In genomic region chr7:21641546-21641945, GRCh38 we compare ENCODE assay signal across 30 cellular contexts.
"Had no signal": no experiment of that assay in that cellular context is flagged by ENCODE, and none has a peak within 500 bp of the region (broad histone marks: within the 10 kb centered on the region; RNA-seq: fewer than 3 reads in every experiment).

No MANE protein-coding gene starts in this region.

- H3K27me3 Mint-ChIP-seq: progenitor cell of endocrine pancreas had no signal

- H3K27me3 ChIP-seq: adrenal gland, ascending aorta, esophagus muscularis mucosa, neutrophil, upper lobe of left lung, vagina had no signal

- H3K36me3 ChIP-seq: adrenal gland, ascending aorta, heart right ventricle, lower lobe of right lung, neutrophil, thoracic aorta, upper lobe of left lung, vagina, WERI-Rb-1 had no signal

- H3K4me1 Mint-ChIP-seq: stimulated activated effector memory CD8-positive, alpha-beta T cell treated with anti-CD3 and anti-CD28 coated beads, Interleukin-12 subunit alpha, Interleukin-12 subunit beta, amount 100 ng/mL, for 72 hours; T-helper 17 cell had no signal

- DNase-seq: activated CD4-positive, alpha-beta T cell treated with anti-CD3 and anti-CD28 coated beads for 48 hours; activated CD4-positive, alpha-beta T cell treated with anti-CD3 and anti-CD28 coated beads, Interleukin-2, amount 50 U/mL, for 48 hours; activated CD8-positive, alpha-beta memory T cell treated with anti-CD3 and anti-CD28 coated beads for 24 hours; activated effector memory CD4-positive, alpha-beta T cell treated with Interleukin-2 at 50 U/mL for 16 hours; activated naive CD4-positive, alpha-beta T cell treated with Interleukin-2 at 50 U/mL for 16 hours; adrenal gland; central memory CD4-positive, alpha-beta T cell; heart right ventricle; lower lobe of right lung; mesenchymal stem cell; mucosa of descending colon; stimulated activated CD4-positive, alpha-beta T cell treated with anti-CD3 and anti-CD28 coated beads, Interleukin-4, amount 100 ng/mL, for 24 hours; T-helper 17 cell; T1000; upper lobe of left lung; WERI-Rb-1 had no signal

- H3K27ac Mint-ChIP-seq: activated naive CD8-positive, alpha-beta T cell; natural killer cell treated with Interleukin-12 subunit alpha and Interleukin-12 subunit beta and Interleukin-15 and Interleukin-18, amount 100 ng/mL, for 72 hours; progenitor cell of endocrine pancreas; stimulated activated effector memory CD8-positive, alpha-beta T cell treated with anti-CD3 and anti-CD28 coated beads, Interleukin-12 subunit alpha, Interleukin-12 subunit beta, amount 100 ng/mL, for 72 hours; stimulated activated naive CD8-positive, alpha-beta T cell treated with anti-CD3 and anti-CD28 coated beads, Interleukin-15, Interleukin-2, amounts not matched to agents 100 ng/mL and 50 ng/mL, for 24 hours; T-helper 17 cell had no signal

- H3K4me1 ChIP-seq: adrenal gland, ascending aorta, esophagus muscularis mucosa, heart right ventricle, lower lobe of right lung, upper lobe of left lung, vagina had no signal

- ATAC-seq: activated CD4-positive, CD25-positive, alpha-beta regulatory T cell treated with anti-CD3 and anti-CD28 coated beads, Interleukin-2, amount 50 U/mL, for 24 hours; heart right ventricle; left lobe of liver; lower lobe of right lung; mucosa of descending colon; natural killer cell treated with Interleukin-12 subunit alpha and Interleukin-12 subunit beta and Interleukin-15 and Interleukin-18, amount 100 ng/mL, for 72 hours; sciatic nerve; stimulated activated effector memory CD8-positive, alpha-beta T cell treated with anti-CD3 and anti-CD28 coated beads, Interleukin-12 subunit alpha, Interleukin-12 subunit beta, amount 100 ng/mL, for 72 hours; T-helper 17 cell had no signal

- H3K9me3 Mint-ChIP-seq: natural killer cell treated with Interleukin-12 subunit alpha and Interleukin-12 subunit beta and Interleukin-15 and Interleukin-18, amount 100 ng/mL, for 72 hours; stimulated activated effector memory CD8-positive, alpha-beta T cell treated with anti-CD3 and anti-CD28 coated beads, Interleukin-12 subunit alpha, Interleukin-12 subunit beta, amount 100 ng/mL, for 72 hours; stimulated activated naive CD8-positive, alpha-beta T cell treated with anti-CD3 and anti-CD28 coated beads, Interleukin-15, Interleukin-2, amounts not matched to agents 100 ng/mL and 50 ng/mL, for 24 hours had no signal

- H3K9me3 ChIP-seq: adrenal gland, ascending aorta, esophagus muscularis mucosa, lower lobe of right lung, mucosa of descending colon, neutrophil, thoracic aorta, upper lobe of left lung, vagina had no signal

- H3K4me3 Mint-ChIP-seq: activated naive CD8-positive, alpha-beta T cell; natural killer cell treated with Interleukin-12 subunit alpha and Interleukin-12 subunit beta and Interleukin-15 and Interleukin-18, amount 100 ng/mL, for 72 hours; stimulated activated effector memory CD8-positive, alpha-beta T cell treated with anti-CD3 and anti-CD28 coated beads, Interleukin-12 subunit alpha, Interleukin-12 subunit beta, amount 100 ng/mL, for 72 hours; stimulated activated naive CD8-positive, alpha-beta T cell treated with anti-CD3 and anti-CD28 coated beads, Interleukin-15, Interleukin-2, amounts not matched to agents 100 ng/mL and 50 ng/mL, for 24 hours; T-helper 17 cell had no signal

- H3K4me3 ChIP-seq: adrenal gland, ascending aorta, esophagus muscularis mucosa, heart right ventricle, lower lobe of right lung, mucosa of descending colon, skin epidermis, thoracic aorta, upper lobe of left lung, vagina had no signal

- H3K36me3 Mint-ChIP-seq: activated naive CD8-positive, alpha-beta T cell; natural killer cell treated with Interleukin-12 subunit alpha and Interleukin-12 subunit beta and Interleukin-15 and Interleukin-18, amount 100 ng/mL, for 72 hours; stimulated activated effector memory CD8-positive, alpha-beta T cell treated with anti-CD3 and anti-CD28 coated beads, Interleukin-12 subunit alpha, Interleukin-12 subunit beta, amount 100 ng/mL, for 72 hours had no signal

- H3K27ac ChIP-seq: adrenal gland, ascending aorta, esophagus muscularis mucosa, heart right ventricle, lower lobe of right lung, neutrophil, skin epidermis, thoracic aorta, upper lobe of left lung, vagina, WERI-Rb-1 had no signal
